In genomic region chr19:13162749-13163608, GRCh38 we compare ENCODE assay signal across 1 cellular context.
TF ChIP-seq lines count a peak whose summit lies in the region.

No MANE protein-coding gene starts in this region.

TF ChIP-seq in HepG2, 621 proteins besides CTCF, POLR2A, EP300 and RAD21 (continues in another document):
- TF ChIP-seq GATAD2A (CRISPR knock-in tag; IDR thresholded peaks at IDR 0.05) = peak; percentile 88
- TF ChIP-seq SNRNP70 (IDR thresholded peaks at IDR 0.05; ENCODE audit: low read depth, low read length) = no peak
- TF ChIP-seq PBX2 (CRISPR knock-in tag; IDR thresholded peaks at IDR 0.05) = peak; percentile 74
- TF ChIP-seq ZNF691 (CRISPR knock-in tag; IDR thresholded peaks at IDR 0.05; ENCODE audit: borderline replicate concordance, low read depth) = peak; percentile 58; the same call in 1 of the 2 replicates
- no peak for TF ChIP-seq ZNF766 (CRISPR knock-in tag; IDR thresholded peaks at IDR 0.05; ENCODE audit: borderline replicate concordance)
- TF ChIP-seq EHMT2 (IDR thresholded peaks at IDR 0.05; ENCODE audit: borderline replicate concordance, low read depth, low read length) = no peak
- TF ChIP-seq CSRNP1 (CRISPR knock-in tag; IDR thresholded peaks at IDR 0.05) = 0 out of 2 replicates have a peak, but pooled peaks have one; percentile 57
- TF ChIP-seq ZNF619 (CRISPR knock-in tag; IDR thresholded peaks at IDR 0.05) = no peak; the same call in 1 of the 2 replicates
- TF ChIP-seq TEAD3 (CRISPR knock-in tag; optimal IDR thresholded peaks at IDR 0.05; ENCODE audit: borderline replicate concordance) = peak; percentile 87
- peak in 1 of 2 experiments; percentile 17; a peak in 1 of 4 replicates for TF ChIP-seq REST (IDR thresholded peaks at IDR 0.05; ENCODE audit: borderline replicate concordance in 1 of 2, low read depth in 1 of 2, low read length in 2 of 2)
- no peak for TF ChIP-seq TCF7 (IDR thresholded peaks at IDR 0.05; ENCODE audit: low read depth)
- peak; percentile 59; the same call in 1 of the 2 replicates for TF ChIP-seq ZNF563 (CRISPR knock-in tag; IDR thresholded peaks at IDR 0.05)
- TF ChIP-seq TBL1XR1 (IDR thresholded peaks at IDR 0.05; ENCODE audit: borderline replicate concordance, low read length, partially characterized antibody) = peak; percentile 14
- peak; percentile 50; the same call in 1 of the 2 replicates for TF ChIP-seq MXD3 (CRISPR knock-in tag; IDR thresholded peaks at IDR 0.05)
- no peak for TF ChIP-seq EEA1 (CRISPR knock-in tag; IDR thresholded peaks at IDR 0.05; ENCODE audit: borderline replicate concordance)
- TF ChIP-seq POLR2AphosphoS2 (IDR thresholded peaks at IDR 0.05; ENCODE audit: low read depth, low read length) = no peak
- TF ChIP-seq NCOR1 (IDR thresholded peaks at IDR 0.05; ENCODE audit: borderline replicate concordance, low read length) = peak; percentile 81; the same call in 1 of the 2 replicates
- peak; percentile 89; the same call in 1 of the 2 replicates for TF ChIP-seq TFAP4 (IDR thresholded peaks at IDR 0.05; ENCODE audit: borderline replicate concordance, low read depth)
- peak; percentile 95 for TF ChIP-seq ZBTB26 (CRISPR knock-in tag; IDR thresholded peaks at IDR 0.05; ENCODE audit: borderline replicate concordance)
- peak; percentile 40; the same call in 1 of the 2 replicates for TF ChIP-seq SRY (CRISPR knock-in tag; IDR thresholded peaks at IDR 0.05)
- no peak for TF ChIP-seq NFE2 (CRISPR knock-in tag; IDR thresholded peaks at IDR 0.05)
- peak; percentile 85; the same call in 1 of the 2 replicates for TF ChIP-seq ZNF501 (CRISPR knock-in tag; IDR thresholded peaks at IDR 0.05)
- TF ChIP-seq ZNF747 (CRISPR knock-in tag; IDR thresholded peaks at IDR 0.05; ENCODE audit: borderline replicate concordance) = peak; percentile 95; the same call in 1 of the 2 replicates
- TF ChIP-seq ZNF776 (CRISPR knock-in tag; IDR thresholded peaks at IDR 0.05) = peak; percentile 77; the same call in 1 of the 2 replicates
- TF ChIP-seq FOXO1 (CRISPR knock-in tag; IDR thresholded peaks at IDR 0.05) = peak; percentile 82
- peak; percentile 49; the same call in 1 of the 2 replicates for TF ChIP-seq ZNF629 (CRISPR knock-in tag; conservative IDR thresholded peaks at IDR 0.05)
- peak; percentile 92 for TF ChIP-seq ZGPAT (CRISPR knock-in tag; IDR thresholded peaks at IDR 0.05)
- 0 out of 2 replicates have a peak, but pooled peaks have one; percentile 43 for TF ChIP-seq TOPORS (CRISPR knock-in tag; IDR thresholded peaks at IDR 0.05)
- peak; percentile 65 for TF ChIP-seq MAX (IDR thresholded peaks at IDR 0.05)
- peak; percentile 88 for TF ChIP-seq TARDBP (CRISPR knock-in tag; IDR thresholded peaks at IDR 0.05)
- peak; percentile 31 for TF ChIP-seq ZNF230 (CRISPR knock-in tag; IDR thresholded peaks at IDR 0.05)
- TF ChIP-seq TCF7L2 (IDR thresholded peaks at IDR 0.05; ENCODE audit: low read depth, low read length) = no peak
- TF ChIP-seq HIC2 (CRISPR knock-in tag; IDR thresholded peaks at IDR 0.05; ENCODE audit: low read depth) = peak; percentile 84
- peak; percentile 91 for TF ChIP-seq POGK (CRISPR knock-in tag; conservative IDR thresholded peaks at IDR 0.05)
- no peak for TF ChIP-seq LBX2 (CRISPR knock-in tag; IDR thresholded peaks at IDR 0.05; ENCODE audit: borderline replicate concordance)
- TF ChIP-seq ATF7-NPFF (CRISPR knock-in tag; IDR thresholded peaks at IDR 0.05; ENCODE audit: low read depth) = peak; percentile 88
- TF ChIP-seq ZFP91 (CRISPR knock-in tag; IDR thresholded peaks at IDR 0.05; ENCODE audit: borderline replicate concordance) = peak; percentile 91; the same call in 1 of the 2 replicates
- TF ChIP-seq MED8 (CRISPR knock-in tag; IDR thresholded peaks at IDR 0.05; ENCODE audit: insufficient replicate concordance) = peak; percentile 82
- peak; percentile 93 for TF ChIP-seq SRF (IDR thresholded peaks at IDR 0.05; ENCODE audit: low read depth, low read length)
- TF ChIP-seq ZMAT3 (CRISPR knock-in tag; conservative IDR thresholded peaks at IDR 0.05) = peak; percentile 43; the same call in 1 of the 2 replicates
